In the genomic region with DNA sequence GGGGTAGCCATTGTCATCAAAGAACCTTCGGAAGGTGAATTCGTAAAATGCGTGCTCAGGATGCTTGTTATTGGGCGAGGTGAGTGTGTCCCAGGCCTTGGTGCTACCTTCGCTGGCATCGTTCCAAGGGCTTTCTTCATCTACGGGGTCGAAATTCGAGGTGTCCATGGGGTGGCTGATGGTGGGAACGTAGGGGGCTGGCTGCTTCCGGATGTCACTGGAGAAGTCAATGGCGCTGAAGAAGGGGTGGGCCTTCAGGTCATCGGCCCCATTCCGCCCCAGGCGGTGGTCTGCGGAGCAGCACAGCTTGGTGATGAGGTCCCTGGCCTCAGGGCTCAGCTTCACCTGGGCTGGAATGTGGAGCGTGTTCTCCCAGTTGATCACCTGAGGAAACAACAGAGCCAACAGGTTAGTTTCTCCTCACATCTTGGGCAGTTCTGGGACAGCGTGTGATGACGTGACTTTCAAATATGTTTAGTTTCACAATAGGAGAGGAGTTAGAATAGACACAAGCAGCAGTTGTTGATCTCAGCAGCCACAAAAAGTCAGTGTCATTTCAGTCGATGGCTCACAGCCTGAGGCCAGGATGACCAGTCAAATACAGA, we compare ENCODE assay signal across 20 cellular contexts.
"Had no signal": no experiment of that assay in that cellular context is flagged by ENCODE, and none has a peak within 500 bp of the region (broad histone marks: within the 10 kb centered on the region; RNA-seq: fewer than 3 reads in every experiment).

No MANE protein-coding gene starts in this region.

- H3K79me2 ChIP-seq: parathyroid adenoma had no signal

- H3K9ac ChIP-seq: parathyroid adenoma had no signal

- H3K27ac ChIP-seq: foreskin keratinocyte, left lung, parathyroid adenoma, suprapubic skin, transverse colon, vagina had no signal

- H3K9me3 ChIP-seq: left lung, suprapubic skin, transverse colon, vagina had no signal

- H2AFZ ChIP-seq: parathyroid adenoma had no signal

- DNase-seq: activated B cell treated with CpG ODN at 0.5 μM for 24 hours; activated CD4-positive, alpha-beta T cell treated with anti-CD3 and anti-CD28 coated beads for 36 hours; activated CD4-positive, alpha-beta T cell treated with anti-CD3 and anti-CD28 coated beads, Interleukin-2, amount 50 U/mL, for 4 hours; activated CD8-positive, alpha-beta memory T cell treated with anti-CD3 and anti-CD28 coated beads, Interleukin-2, amount 50 U/mL, for 48 hours; activated naive CD4-positive, alpha-beta T cell treated with anti-CD3 and anti-CD28 coated beads for 36 hours; activated naive CD8-positive, alpha-beta T cell treated with anti-CD3 and anti-CD28 coated beads, Interleukin-2, amount 10 ng/mL, durations not matched to agents 7 days and 5 days; activated T-cell treated with anti-CD3 and anti-CD28 coated beads, Interleukin-2, amount 50 U/mL, for 48 hours; amygdala; effector CD4-positive, alpha-beta T cell; foreskin keratinocyte; left lung; nucleus accumbens; right cardiac atrium; stimulated activated CD4-positive, alpha-beta T cell treated with anti-CD3 and anti-CD28 coated beads, Interleukin-1b, Interleukin-23, amount 100 ng/mL, for 48 hours; stimulated activated naive CD8-positive, alpha-beta T cell treated with anti-CD3 and anti-CD28 coated beads, Interleukin-15, amount 100 ng/mL, for 72 hours; T-helper 9 cell; transverse colon had no signal

- H3K27me3 ChIP-seq: foreskin keratinocyte, left lung, suprapubic skin, transverse colon, vagina had no signal

- H3K4me3 ChIP-seq: left lung, suprapubic skin, transverse colon, vagina had no signal

- ATAC-seq: activated CD4-positive, alpha-beta T cell treated with anti-CD3 and anti-CD28 coated beads for 36 hours; foreskin keratinocyte; left lung; right cardiac atrium; stimulated activated naive CD8-positive, alpha-beta T cell treated with anti-CD3 and anti-CD28 coated beads, Interleukin-15, amount 100 ng/mL, for 72 hours had no signal

- H3K4me1 ChIP-seq: foreskin keratinocyte, left lung, parathyroid adenoma, suprapubic skin, transverse colon, vagina had no signal
